Comparison of ENCODE assay signal across 8 cellular contexts in genomic region chr15:82646250-82647044, GRCh38. TPM values are rescaled to one million over a fixed set of nuclear protein-coding genes. Genes with fewer than 3 reads are reported as not detected.
DNase-seq lines count a peak whose midpoint lies in the region; ATAC-seq, FAIRE-seq and TF ChIP-seq lines count a peak whose summit lies in the region.

No MANE protein-coding gene starts in this region.

- no peak overlapping the region for H3K27ac ChIP-seq in lower lobe of right lung
- no peak overlapping the region for H3K27ac ChIP-seq in upper lobe of left lung
- H3K27ac ChIP-seq in OCI-LY7 (ENCODE audit: low read depth, low read length, poor library complexity, severe bottlenecking) = no peak overlapping the region

- no peak for TF ChIP-seq CTCF in lower lobe of right lung (IDR thresholded peaks at IDR 0.05)
- TF ChIP-seq CTCF in upper lobe of left lung (IDR thresholded peaks at IDR 0.05) = no peak
- TF ChIP-seq CTCF in D721Med (IDR thresholded peaks at IDR 0.05; ENCODE audit: insufficient read depth, missing control alignments) = no peak
- no peak for TF ChIP-seq CTCF in OCI-LY7 (conservative IDR thresholded peaks at IDR 0.05; ENCODE audit: low read length)

- H3K36me3 Mint-ChIP-seq in activated naive CD8-positive, alpha-beta T cell treated with anti-CD3 and anti-CD28 coated beads, Interleukin-2, amount 10 ng/mL, durations not matched to agents 7 days and 5 days = no peaks in the 10 kb centered on the region

- POLR2A ChIA-PET in activated naive CD8-positive, alpha-beta T cell treated with anti-CD3 and anti-CD28 coated beads, Interleukin-2, amount 10 ng/mL, durations not matched to agents 7 days and 5 days (lab: Charles Lee) = no interaction called here
- POLR2A ChIA-PET in OCI-LY7 (lab: Charles Lee) = no interaction called here

- no peak overlapping the region for H3K27ac Mint-ChIP-seq in activated naive CD8-positive, alpha-beta T cell treated with anti-CD3 and anti-CD28 coated beads, Interleukin-2, amount 10 ng/mL, durations not matched to agents 7 days and 5 days

- no peaks in the 10 kb centered on the region for H3K9me2 ChIP-seq in OCI-LY7 (ENCODE audit: insufficient read depth, low read length)

- H3K9me3 Mint-ChIP-seq in activated naive CD8-positive, alpha-beta T cell treated with anti-CD3 and anti-CD28 coated beads, Interleukin-2, amount 10 ng/mL, durations not matched to agents 7 days and 5 days = no peaks in the 10 kb centered on the region

- intact Hi-C loops in lower lobe of right lung (cut with DNase I) = no loop called here
- intact Hi-C loops in OCI-LY7 (cut with micrococcal nuclease; ENCODE audit: unreplicated experiment) = no loop called here

- H3K27me3 ChIP-seq in lower lobe of right lung (ENCODE audit: low read depth) (peaks cover 68% of the 10 kb centered on the region), upper lobe of left lung (peaks cover 0 to 31% (median 23%) of the 10 kb centered on the region in 4 donors)

- no peak overlapping the region for H3K4me2 ChIP-seq in OCI-LY7 (ENCODE audit: low read length)

- no peak for TF ChIP-seq EP300 in upper lobe of left lung (IDR thresholded peaks at IDR 0.05)

- H3K9me3 ChIP-seq in lower lobe of right lung (no peaks in the 10 kb centered on the region), upper lobe of left lung (peaks cover 0 to 5% (median 0%) of the 10 kb centered on the region in 4 donors), OCI-LY7 (ENCODE audit: low read length) (no peaks in the 10 kb centered on the region)

- CTCF ChIA-PET in OCI-LY7 (lab: Charles Lee; ENCODE audit: unreplicated experiment) = no interaction called here

- BruUV-seq in OCI-LY7 (replicated peaks; lab: Mats Ljungman, UMichigan) = no TSS peak

- peak; percentile 23 for DNase-seq in activated naive CD4-positive, alpha-beta T cell treated with anti-CD3 and anti-CD28 coated beads, Interleukin-2, amount 50 U/mL, for 16 hours
- no peak for DNase-seq in activated naive CD4-positive, alpha-beta T cell (lab: John Stamatoyannopoulos, UW)
- DNase-seq in activated naive CD8-positive, alpha-beta T cell treated with anti-CD3 and anti-CD28 coated beads, Interleukin-2, amount 10 ng/mL, durations not matched to agents 7 days and 5 days = peak; percentile 34
- DNase-seq in lower lobe of right lung (no peak), upper lobe of left lung (peak in 1 of 2 donors; percentile 82), D721Med (ENCODE audit: insufficient read length, low spot score) (no peak), OCI-LY7 (ENCODE audit: low spot score) (no peak), NOMO-1 treated with dmso at 0.1 percent for 144 hours (lab: John Stamatoyannopoulos, UW; ENCODE audit: unreplicated experiment) (no peak)

- H2AFZ ChIP-seq in OCI-LY7 (ENCODE audit: low read length) = no peak overlapping the region

- FAIRE-seq in D721Med (lab: Jason Lieb, UNC) = no peak

- peak overlapping the region; percentile 70 for H3K4me3 Mint-ChIP-seq in activated naive CD8-positive, alpha-beta T cell treated with anti-CD3 and anti-CD28 coated beads, Interleukin-2, amount 10 ng/mL, durations not matched to agents 7 days and 5 days

- peaks cover 62% of the 10 kb centered on the region for H3K27me3 Mint-ChIP-seq in activated naive CD8-positive, alpha-beta T cell treated with anti-CD3 and anti-CD28 coated beads, Interleukin-2, amount 10 ng/mL, durations not matched to agents 7 days and 5 days

- H3K4me1 ChIP-seq in lower lobe of right lung = peaks cover 22% of the 10 kb centered on the region
- H3K4me1 ChIP-seq in upper lobe of left lung = peaks cover 17 to 27% (median 20%) of the 10 kb centered on the region in 4 donors
- H3K4me1 ChIP-seq in OCI-LY7 (ENCODE audit: insufficient read depth, low read length, poor library complexity, severe bottlenecking) = no peaks in the 10 kb centered on the region

- peaks cover 1% of the 10 kb centered on the region for H3K4me1 Mint-ChIP-seq in activated naive CD8-positive, alpha-beta T cell treated with anti-CD3 and anti-CD28 coated beads, Interleukin-2, amount 10 ng/mL, durations not matched to agents 7 days and 5 days

- H4K20me1 ChIP-seq in OCI-LY7 (ENCODE audit: insufficient read depth, low read length) = no peaks in the 10 kb centered on the region

- ATAC-seq in activated naive CD8-positive, alpha-beta T cell treated with anti-CD3 and anti-CD28 coated beads, Interleukin-2, amount 10 ng/mL, durations not matched to agents 7 days and 5 days (ENCODE audit: low read depth) = no peak
- ATAC-seq in lower lobe of right lung (peak in 1 of 2 donors; percentile 21), upper lobe of left lung (ENCODE audit: low FRiP score in 2 of 2) (peak; percentile 18 to 30)

- WGBS in upper lobe of left lung, 2 donors = 19 to 35% methylated on average over 8 to 34 of the region's 56 CpGs

- H3K4me3 ChIP-seq in lower lobe of right lung (peak overlapping the region; percentile 59), upper lobe of left lung (peak overlapping the region in 3 of 4 donors; percentile 44 to 59 (median 45)), OCI-LY7 (ENCODE audit: low read depth, low read length, poor library complexity, severe bottlenecking) (no peak overlapping the region)

- no peak for TF ChIP-seq POLR2A in upper lobe of left lung (IDR thresholded peaks at IDR 0.05)

- H3K79me2 ChIP-seq in OCI-LY7 (ENCODE audit: insufficient read depth, low read depth, low read length) = no peaks in the 10 kb centered on the region

- H3K36me3 ChIP-seq in lower lobe of right lung = no peaks in the 10 kb centered on the region
- H3K36me3 ChIP-seq in upper lobe of left lung = no peaks in the 10 kb centered on the region
- no peaks in the 10 kb centered on the region for H3K36me3 ChIP-seq in OCI-LY7 (ENCODE audit: insufficient read depth, low read length)

RNA-seq across cellular contexts. Expression of gene CPEB1, which starts 0.7 kb away (rescaled TPM):
- under 1 TPM; 0.58 to 0.74 TPM for total RNA-seq in activated naive CD8-positive, alpha-beta T cell treated with anti-CD3 and anti-CD28 coated beads, Interleukin-2, amount 10 ng/mL, durations not matched to agents 7 days and 5 days
- 2.7 TPM for total RNA-seq in lower lobe of right lung
- total RNA-seq in upper lobe of left lung = 1 to 10 TPM in 5 of 6 donors, under 1 TPM in 1; 0.76 to 3.4 (median 1.7) TPM
- total RNA-seq in OCI-LY7 (2014; rRNA removed; shearing (Covaris generic)) = not detected in 2 replicates
- total RNA-seq in OCI-LY7 (2022) = not detected in 2 replicates

Comparison
In these comparisons a context has a peak if more than half of its experiments do, and no peak if none do; other contexts are left out.
1. DNase-seq: peak in activated naive CD4-positive, alpha-beta T cell treated with anti-CD3 and anti-CD28 coated beads, Interleukin-2, amount 50 U/mL, for 16 hours (single experiment) and activated naive CD8-positive, alpha-beta T cell treated with anti-CD3 and anti-CD28 coated beads, Interleukin-2, amount 10 ng/mL, durations not matched to agents 7 days and 5 days (single experiment); none in activated naive CD4-positive, alpha-beta T cell (0 of 4), lower lobe of right lung (single experiment), D721Med (single experiment), OCI-LY7 (single experiment) and NOMO-1 treated with dmso at 0.1 percent for 144 hours (single experiment).